Comparison of ENCODE assay signal across 27 cellular contexts in genomic region chr5:168415971-168416370, GRCh38.
"Had no signal": no experiment of that assay in that cellular context is flagged by ENCODE, and none has a peak within 500 bp of the region (broad histone marks: within the 10 kb centered on the region; RNA-seq: fewer than 3 reads in every experiment).

No MANE protein-coding gene starts in this region.

- ATAC-seq: naive thymus-derived CD4-positive, alpha-beta T cell; natural killer cell; pancreas; psoas muscle; right cardiac atrium; right lobe of liver; stimulated activated effector memory CD8-positive, alpha-beta T cell treated with anti-CD3 and anti-CD28 coated beads, Interleukin-12 subunit alpha, Interleukin-12 subunit beta, amount 100 ng/mL, for 72 hours; stimulated activated naive B cell treated with anti-CD40 and anti-IgM and Interleukin-4, amounts not matched to agents 10 μg/mL and 1 μg/mL and 100 μg/mL, for 72 hours had no signal

- H3K27ac Mint-ChIP-seq: natural killer cell; nephron; stimulated activated effector memory CD8-positive, alpha-beta T cell treated with anti-CD3 and anti-CD28 coated beads, Interleukin-12 subunit alpha, Interleukin-12 subunit beta, amount 100 ng/mL, for 72 hours; stimulated activated naive B cell treated with anti-CD40 and anti-IgM and Interleukin-4, amounts not matched to agents 10 μg/mL and 1 μg/mL and 100 μg/mL, for 72 hours; stimulated activated naive CD8-positive, alpha-beta T cell treated with anti-CD3 and anti-CD28 coated beads, Interleukin-15, Interleukin-2, amounts not matched to agents 100 ng/mL and 50 ng/mL, for 24 hours had no signal

- H3K4me3 ChIP-seq: pancreas, psoas muscle, right lobe of liver, sigmoid colon, skin epidermis, smooth muscle cell, stomach, thoracic aorta, thyroid gland, tibial nerve, upper lobe of left lung, vagina had no signal

- H3K27ac ChIP-seq: neutrophil, pancreas, psoas muscle, right lobe of liver, sigmoid colon, skin epidermis, stomach, thoracic aorta, thyroid gland, tibial nerve, upper lobe of left lung, vagina had no signal

- H3K4me1 ChIP-seq: pancreas, psoas muscle, right lobe of liver, sigmoid colon, stomach, tibial nerve, upper lobe of left lung, vagina had no signal

- H3K4me3 Mint-ChIP-seq: naive thymus-derived CD4-positive, alpha-beta T cell; natural killer cell; nephron; stimulated activated effector memory CD8-positive, alpha-beta T cell treated with anti-CD3 and anti-CD28 coated beads, Interleukin-12 subunit alpha, Interleukin-12 subunit beta, amount 100 ng/mL, for 72 hours; stimulated activated naive B cell treated with anti-CD40 and anti-IgM and Interleukin-4, amounts not matched to agents 10 μg/mL and 1 μg/mL and 100 μg/mL, for 72 hours; stimulated activated naive CD8-positive, alpha-beta T cell treated with anti-CD3 and anti-CD28 coated beads, Interleukin-15, Interleukin-2, amounts not matched to agents 100 ng/mL and 50 ng/mL, for 24 hours had no signal

- H3K4me1 Mint-ChIP-seq: natural killer cell; stimulated activated effector memory CD8-positive, alpha-beta T cell treated with anti-CD3 and anti-CD28 coated beads, Interleukin-12 subunit alpha, Interleukin-12 subunit beta, amount 100 ng/mL, for 72 hours; stimulated activated naive B cell treated with anti-CD40 and anti-IgM and Interleukin-4, amounts not matched to agents 10 μg/mL and 1 μg/mL and 100 μg/mL, for 72 hours had no signal

- H3K9me3 Mint-ChIP-seq: naive thymus-derived CD4-positive, alpha-beta T cell; natural killer cell; nephron; stimulated activated effector memory CD8-positive, alpha-beta T cell treated with anti-CD3 and anti-CD28 coated beads, Interleukin-12 subunit alpha, Interleukin-12 subunit beta, amount 100 ng/mL, for 72 hours; stimulated activated naive B cell treated with anti-CD40 and anti-IgM and Interleukin-4, amounts not matched to agents 10 μg/mL and 1 μg/mL and 100 μg/mL, for 72 hours; stimulated activated naive CD8-positive, alpha-beta T cell treated with anti-CD3 and anti-CD28 coated beads, Interleukin-15, Interleukin-2, amounts not matched to agents 100 ng/mL and 50 ng/mL, for 24 hours had no signal

- H3K9me3 ChIP-seq: neutrophil, pancreas, psoas muscle, right lobe of liver, sigmoid colon, stomach, thoracic aorta, thyroid gland, tibial nerve, upper lobe of left lung, vagina had no signal

- H3K36me3 ChIP-seq: neutrophil, sigmoid colon, thoracic aorta, tibial nerve, vagina had no signal

- H3K36me3 Mint-ChIP-seq: naive thymus-derived CD4-positive, alpha-beta T cell; natural killer cell; stimulated activated effector memory CD8-positive, alpha-beta T cell treated with anti-CD3 and anti-CD28 coated beads, Interleukin-12 subunit alpha, Interleukin-12 subunit beta, amount 100 ng/mL, for 72 hours; stimulated activated naive B cell treated with anti-CD40 and anti-IgM and Interleukin-4, amounts not matched to agents 10 μg/mL and 1 μg/mL and 100 μg/mL, for 72 hours had no signal

- H3K27me3 ChIP-seq: neutrophil, pancreas, right lobe of liver, sigmoid colon, stomach, thyroid gland, tibial nerve, upper lobe of left lung, vagina had no signal

- DNase-seq: naive thymus-derived CD4-positive, alpha-beta T cell; natural killer cell; nucleus accumbens; pancreas; psoas muscle; right cardiac atrium; right lobe of liver; stimulated activated CD4-positive, alpha-beta T cell treated with anti-CD3 and anti-CD28 coated beads, Interleukin-15, amount 100 ng/mL, for 24 hours; stimulated activated CD4-positive, alpha-beta T cell treated with anti-CD3 and anti-CD28 coated beads, Interleukin-2, amount 100 ng/mL, for 24 hours; stimulated activated CD4-positive, alpha-beta T cell treated with anti-CD3 and anti-CD28 coated beads, Interleukin-2, amount 100 ng/mL, for 48 hours; stimulated activated CD4-positive, alpha-beta T cell treated with anti-CD3 and anti-CD28 coated beads, Interleukin-4, amount 100 ng/mL, for 24 hours; stimulated activated naive B cell treated with anti-CD40 and anti-IgM and Interleukin-4, amounts not matched to agents 10 μg/mL and 1 μg/mL and 100 μg/mL, for 72 hours; stimulated activated naive CD4-positive, alpha-beta T cell treated with Interleukin-2 at 50 U/mL for 16 hours; stomach; thyroid gland; trophoblast cell; upper lobe of left lung had no signal
